In the genomic region with DNA sequence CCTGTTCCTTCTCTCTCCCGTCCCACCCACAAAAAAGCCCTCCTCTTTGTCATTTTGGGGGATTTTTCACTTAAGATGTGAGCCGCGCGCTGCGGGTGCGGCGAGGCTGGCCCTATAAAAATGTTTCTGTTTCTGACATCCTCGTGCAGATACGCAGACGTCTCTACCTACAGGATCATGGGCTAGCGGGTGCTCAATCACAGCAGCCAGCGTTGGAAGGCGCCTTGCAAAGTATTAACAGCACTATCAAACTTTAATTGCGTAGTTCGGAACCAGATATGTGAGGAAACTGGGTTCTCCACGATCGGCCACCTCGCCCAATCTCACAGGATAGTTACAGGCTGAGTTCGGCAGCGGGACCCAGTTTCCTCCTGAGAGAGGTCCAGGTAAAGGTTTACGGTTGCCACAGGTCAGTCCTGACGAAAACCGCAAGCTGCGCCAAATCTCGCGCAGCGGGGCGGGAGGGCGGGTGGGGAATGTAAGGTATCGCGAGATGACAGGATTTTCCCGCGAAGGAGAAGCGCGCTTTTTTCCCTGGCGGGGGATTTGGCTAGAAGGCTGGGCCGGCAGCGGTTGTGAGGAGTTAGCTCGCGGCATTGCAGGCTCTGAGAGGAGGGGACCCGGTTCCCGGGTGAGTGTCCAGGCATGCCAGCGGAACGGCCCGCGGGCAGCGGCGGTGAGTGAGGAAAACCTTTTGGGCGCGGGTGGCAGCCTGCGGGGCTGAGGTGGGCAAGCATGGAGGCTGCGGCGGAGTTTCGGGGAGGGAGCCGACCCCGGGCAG, we compare ENCODE assay signal across 8 cellular contexts. TPM values are rescaled to one million over a fixed set of nuclear protein-coding genes. Genes with fewer than 3 reads are reported as not detected.
DNase-seq lines count a peak whose midpoint lies in the region; ATAC-seq and TF ChIP-seq lines count a peak whose summit lies in the region.

A gene (plus strand): TSS at position 512 of the 781 bp plus-strand sequence. CDS start 134 bp downstream, at position 646.

- no peaks in the 10 kb centered on the region for H3F3A ChIP-seq in OCI-LY1 (ENCODE audit: insufficient read depth, low read length)

- peaks cover 20% of the 10 kb centered on the region for H3K4me1 ChIP-seq in HUES6 (ENCODE audit: control insufficient read depth, insufficient read depth, low read length)
- peaks cover 25% of the 10 kb centered on the region for H3K4me1 ChIP-seq in OCI-LY1 (ENCODE audit: insufficient read depth, low read length, severe bottlenecking)
- H3K4me1 ChIP-seq in mucosa of rectum (ENCODE audit: control insufficient read depth in 2 of 2, insufficient read depth in 2 of 2, low read length in 2 of 2): peaks cover 9 to 10% of the 10 kb centered on the region in 2 donors

- H3K27ac ChIP-seq in HUES6 (ENCODE audit: low read depth, low read length): peak within 1 kb of the TSS; percentile 95
- peak within 1 kb of the TSS; percentile 89 for H3K27ac ChIP-seq in OCI-LY1 (ENCODE audit: low read depth, low read length, poor library complexity, severe bottlenecking)
- peak within 1 kb of the TSS; percentile 50 to 74 for H3K27ac ChIP-seq in mucosa of rectum (ENCODE audit: low read depth in 2 of 2, low read length in 2 of 2)

- H3K36me3 ChIP-seq in HUES6 (ENCODE audit: control insufficient read depth, insufficient read depth, low read length) (peaks cover 27% of the 10 kb centered on the region), OCI-LY1 (ENCODE audit: insufficient read depth, low read length) (peaks cover 31% of the 10 kb centered on the region), mucosa of rectum (ENCODE audit: control insufficient read depth in 2 of 2, insufficient read depth in 2 of 2, low read length in 2 of 2) (no peaks in the 10 kb centered on the region)

- no peaks in the 10 kb centered on the region for H3K9me3 ChIP-seq in HUES6 (ENCODE audit: control insufficient read depth, insufficient read depth, low read depth, low read length)
- H3K9me3 ChIP-seq in OCI-LY1 (ENCODE audit: low read length): no peaks in the 10 kb centered on the region
- no peaks in the 10 kb centered on the region for H3K9me3 ChIP-seq in mucosa of rectum (ENCODE audit: control insufficient read depth in 2 of 2, low read length in 2 of 2)

- H4K20me1 ChIP-seq in OCI-LY1 (ENCODE audit: insufficient read depth, low read length): no peaks in the 10 kb centered on the region

- no peaks in the 10 kb centered on the region for H3K9me2 ChIP-seq in OCI-LY1 (ENCODE audit: low read depth, low read length)

- ATAC-seq in GM21515 (IDR thresholded peaks at IDR 0.05; ENCODE audit: unreplicated experiment): peak; percentile 72

- H3K9ac ChIP-seq in HUES6 (ENCODE audit: low read length): peak within 1 kb of the TSS; percentile 100
- peak within 1 kb of the TSS; percentile 100 for H3K9ac ChIP-seq in OCI-LY1 (ENCODE audit: low read length)
- peak within 1 kb of the TSS; percentile 52 to 77 for H3K9ac ChIP-seq in mucosa of rectum (ENCODE audit: low read depth in 1 of 2, low read length in 2 of 2)

- H2AFZ ChIP-seq in OCI-LY1 (ENCODE audit: low read length): peak within 1 kb of the TSS; percentile 75; the same call in 1 of the 2 replicates

- peak within 1 kb of the TSS; percentile 92 for H3K4me2 ChIP-seq in OCI-LY1 (ENCODE audit: low read length)

- H3K79me2 ChIP-seq in OCI-LY1 (ENCODE audit: insufficient read depth, low read length): peaks cover 39% of the 10 kb centered on the region

- no peaks in the 10 kb centered on the region for H3K27me3 ChIP-seq in HUES6 (ENCODE audit: control insufficient read depth, insufficient read depth, low read length)
- no peaks in the 10 kb centered on the region for H3K27me3 ChIP-seq in OCI-LY1 (ENCODE audit: insufficient read depth, low read length)
- no peaks in the 10 kb centered on the region for H3K27me3 ChIP-seq in mucosa of rectum (ENCODE audit: control insufficient read depth in 2 of 2, insufficient read depth in 2 of 2, low read length in 2 of 2)

- H3K4me3 ChIP-seq in HUES6 (ENCODE audit: low read depth, low read length) (peak within 1 kb of the TSS; percentile 93), OCI-LY1 (ENCODE audit: low read depth, low read length, poor library complexity, severe bottlenecking) (peak within 1 kb of the TSS; percentile 99), epithelial cell of proximal tubule (ENCODE audit: low read depth, low read length) (peak within 1 kb of the TSS; percentile 96), mucosa of rectum (ENCODE audit: low read length in 2 of 2) (peak within 1 kb of the TSS; percentile 75 to 84)

- DNase-seq in DMS 273 treated with DMSO at 0.1 percent for 48 hours (lab: John Stamatoyannopoulos, UW): peak; percentile 69
- DNase-seq in activated T-cell treated with anti-CD3 and anti-CD28 coated beads for 1 hour (ENCODE audit: low read depth): peak; percentile 47
- peak; percentile 49 for DNase-seq in epithelial cell of proximal tubule (ENCODE audit: low read depth)
- DNase-seq in stimulated activated CD8-positive, alpha-beta memory T cell treated with anti-CD3 and anti-CD28 coated beads, Interleukin-4, amount 100 ng/mL, for 24 hours (ENCODE audit: low read depth): peak; percentile 60

- TF ChIP-seq CTCF in OCI-LY1 (IDR thresholded peaks at IDR 0.05; ENCODE audit: low read length) (no peak), epithelial cell of proximal tubule (conservative IDR thresholded peaks at IDR 0.05; ENCODE audit: low read depth, low read length) (no peak)

RNA-seq across cellular contexts. Expression of the gene that starts here (rescaled TPM):
- total RNA-seq in epithelial cell of proximal tubule: 42.3 and 71.1 TPM in 2 replicates

Comparison
In these comparisons a context has a peak if more than half of its experiments do, and no peak if none do; other contexts are left out.
1. Peak in every context shown above with its lines: DNase-seq, ATAC-seq, H3K4me3 ChIP-seq and H3K27ac ChIP-seq.